In genomic region chr15:73983773-73984172, GRCh38 we compare ENCODE assay signal across 9 cellular contexts. TPM values are rescaled to one million over a fixed set of nuclear protein-coding genes. Genes with fewer than 3 reads are reported as not detected.
A peak's percentile ranks its signal among the peaks of the same experiment; 100 is the strongest.
DNase-seq lines count a peak whose midpoint lies in the region; ATAC-seq and TF ChIP-seq lines count a peak whose summit lies in the region.
"Had no signal": no experiment of that assay in that cellular context is flagged by ENCODE, and none has a peak within 500 bp of the region (broad histone marks: within the 10 kb centered on the region; RNA-seq: fewer than 3 reads in every experiment).

No MANE protein-coding gene starts in this region.

- CTCF ChIA-PET in activated CD8-positive, alpha-beta memory T cell treated with anti-CD3 and anti-CD28 coated beads, Interleukin-2, amount 10 ng/mL, durations not matched to agents 7 days and 5 days (lab: Charles Lee): interaction anchor here (1.1 to 1.4 kb wide), 2 partner anchors 10 to 54 kb away, joined by 3 to 5 read pairs; no protein-coding TSS in a partner anchor
- CTCF ChIA-PET in Caco-2 (lab: Charles Lee): interaction anchor here (0.8 kb wide), 1 partner anchor 54 kb away, joined by 4 read pairs; no protein-coding TSS in a partner anchor

- peaks cover 3% of the 10 kb centered on the region for H3K27me3 Mint-ChIP-seq in activated CD8-positive, alpha-beta memory T cell treated with anti-CD3 and anti-CD28 coated beads, Interleukin-2, amount 10 ng/mL, durations not matched to agents 7 days and 5 days
- peaks cover 3% of the 10 kb centered on the region for H3K27me3 Mint-ChIP-seq in Caco-2 (ENCODE audit: insufficient read depth, unreplicated experiment)

- H3K36me3 ChIP-seq in breast epithelium: no peaks in the 10 kb centered on the region
- H3K36me3 ChIP-seq in muscle layer of colon (ENCODE audit: insufficient read depth, low read length): peaks cover 14% of the 10 kb centered on the region
- H3K36me3 ChIP-seq in tibial artery: peaks cover 0 to 42% (median 13%) of the 10 kb centered on the region in 3 donors
- no peaks in the 10 kb centered on the region for H3K36me3 ChIP-seq in Caco-2 (ENCODE audit: control insufficient read depth, insufficient read depth, low read length)

- H3K9me3 ChIP-seq in breast epithelium (no peaks in the 10 kb centered on the region), muscle layer of colon (ENCODE audit: low read length) (no peaks in the 10 kb centered on the region), tibial artery (no peaks in the 10 kb centered on the region), Caco-2 (no peaks in the 10 kb centered on the region)

- H3K4me1 ChIP-seq in breast epithelium: peaks cover 24 to 39% of the 10 kb centered on the region in 2 donors
- peaks cover 39% of the 10 kb centered on the region for H3K4me1 ChIP-seq in muscle layer of colon (ENCODE audit: insufficient read depth, low read length)
- peaks cover 3 to 59% (median 43%) of the 10 kb centered on the region in 4 donors for H3K4me1 ChIP-seq in tibial artery
- no peaks in the 10 kb centered on the region for H3K4me1 ChIP-seq in Caco-2

- TF ChIP-seq CTCF in breast epithelium (IDR thresholded peaks at IDR 0.05) (no peak), tibial artery (IDR thresholded peaks at IDR 0.05) (no peak), Caco-2 (IDR thresholded peaks at IDR 0.05; ENCODE audit: insufficient read depth in 1 of 2, low read depth in 1 of 2, low read length in 1 of 2, severe bottlenecking in 1 of 2, unreplicated experiment in 1 of 2) (no peak)

- peak overlapping the region; percentile 88 to 98 for H3K27ac ChIP-seq in breast epithelium
- peak overlapping the region; percentile 95 for H3K27ac ChIP-seq in muscle layer of colon (ENCODE audit: low read depth, low read length)
- peak overlapping the region; percentile 82 to 85 for H3K27ac ChIP-seq in tibial artery

- intact Hi-C loops in breast epithelium (cut with DNase I; ENCODE audit: low total_unique reads) (loop anchor here (5.0 kb wide), 1 partner anchor 894 kb away; no protein-coding TSS in a partner anchor), tibial artery (cut with DNase I; ENCODE audit: low total_unique reads) (loop anchor here (5.0 kb wide), 1 partner anchor 339 kb away; no protein-coding TSS in a partner anchor), Caco-2 (cut with micrococcal nuclease; ENCODE audit: unreplicated experiment) (no loop called here)

- H3K4me3 ChIP-seq in breast epithelium (no peak overlapping the region), muscle layer of colon (ENCODE audit: low read depth in 1 of 2, low read length in 2 of 2) (no peak overlapping the region), tibial artery (no peak overlapping the region), Caco-2 (ENCODE audit: low read depth, low read length) (no peak overlapping the region)

- H3K9ac ChIP-seq in muscle layer of colon (ENCODE audit: low read length): no peak overlapping the region

- peaks cover 22% of the 10 kb centered on the region for H3K4me1 Mint-ChIP-seq in activated CD8-positive, alpha-beta memory T cell treated with anti-CD3 and anti-CD28 coated beads, Interleukin-2, amount 10 ng/mL, durations not matched to agents 7 days and 5 days
- H3K4me1 Mint-ChIP-seq in Caco-2 (ENCODE audit: low read depth, unreplicated experiment): no peaks in the 10 kb centered on the region

- no peak overlapping the region for H3K27ac Mint-ChIP-seq in activated CD8-positive, alpha-beta memory T cell treated with anti-CD3 and anti-CD28 coated beads, Interleukin-2, amount 10 ng/mL, durations not matched to agents 7 days and 5 days
- no peak overlapping the region for H3K27ac Mint-ChIP-seq in Caco-2 (ENCODE audit: unreplicated experiment)

- POLR2A ChIA-PET in Caco-2 (lab: Charles Lee): no interaction called here

- H3K27me3 ChIP-seq in breast epithelium (no peaks in the 10 kb centered on the region), muscle layer of colon (ENCODE audit: control insufficient read depth in 1 of 2, insufficient read depth in 2 of 2, low read length in 2 of 2) (no peaks in the 10 kb centered on the region), tibial artery (no peaks in the 10 kb centered on the region), Caco-2 (replicated peaks; ENCODE audit: control insufficient read depth, insufficient read depth, low read length) (no peaks in the 10 kb centered on the region)

- BruUV-seq in Caco-2 (replicated peaks; lab: Mats Ljungman, UMichigan): no TSS peak

- no peak for ATAC-seq in activated CD8-positive, alpha-beta memory T cell treated with anti-CD3 and anti-CD28 coated beads, Interleukin-2, amount 10 ng/mL, durations not matched to agents 7 days and 5 days
- no peak for ATAC-seq in GM18861 (IDR thresholded peaks at IDR 0.05; ENCODE audit: unreplicated experiment)

- H3K36me3 Mint-ChIP-seq in activated CD8-positive, alpha-beta memory T cell treated with anti-CD3 and anti-CD28 coated beads, Interleukin-2, amount 10 ng/mL, durations not matched to agents 7 days and 5 days: no peaks in the 10 kb centered on the region
- no peaks in the 10 kb centered on the region for H3K36me3 Mint-ChIP-seq in Caco-2 (ENCODE audit: insufficient read depth, unreplicated experiment)

- H3K9me3 Mint-ChIP-seq in activated CD8-positive, alpha-beta memory T cell treated with anti-CD3 and anti-CD28 coated beads, Interleukin-2, amount 10 ng/mL, durations not matched to agents 7 days and 5 days (ENCODE audit: low read depth): no peaks in the 10 kb centered on the region
- no peaks in the 10 kb centered on the region for H3K9me3 Mint-ChIP-seq in Caco-2 (ENCODE audit: unreplicated experiment)

- DNase-seq in activated CD8-positive, alpha-beta memory T cell treated with anti-CD3 and anti-CD28 coated beads, Interleukin-2, amount 10 ng/mL, durations not matched to agents 7 days and 5 days: peak; percentile 27
- no peak for DNase-seq in activated CD8-positive, alpha-beta memory T cell treated with anti-CD3 and anti-CD28 coated beads for 24 hours
- no peak for DNase-seq in breast epithelium (ENCODE audit: low spot score in 2 of 2)
- DNase-seq in tibial artery: no peak
- no peak for DNase-seq in Caco-2
- DNase-seq in activated gamma-delta T cell (lab: John Stamatoyannopoulos, UW): no peak
- DNase-seq: mesendoderm had no signal

- TF ChIP-seq POLR2A in breast epithelium (IDR thresholded peaks at IDR 0.05): no peak

- no peak overlapping the region for H3K4me3 Mint-ChIP-seq in activated CD8-positive, alpha-beta memory T cell treated with anti-CD3 and anti-CD28 coated beads, Interleukin-2, amount 10 ng/mL, durations not matched to agents 7 days and 5 days
- no peak overlapping the region for H3K4me3 Mint-ChIP-seq in Caco-2 (ENCODE audit: unreplicated experiment)

RNA-seq across cellular contexts. Expression of gene STOML1, which starts 8.3 kb away (rescaled TPM):
- 1 to 10 TPM; 7.9 to 8.6 TPM for total RNA-seq in activated CD8-positive, alpha-beta memory T cell treated with anti-CD3 and anti-CD28 coated beads, Interleukin-2, amount 10 ng/mL, durations not matched to agents 7 days and 5 days
- total RNA-seq in breast epithelium: 10 to 100 TPM in 1 of 3 donors, 1 to 10 TPM in 2; 8.5 to 10.7 (median 9.7) TPM
- 7.6 TPM in 2 replicates for total RNA-seq in Caco-2 (2022)

RNA-seq across cellular contexts. Expression of gene PML, which starts 10.7 kb away (rescaled TPM):
- total RNA-seq in activated CD8-positive, alpha-beta memory T cell treated with anti-CD3 and anti-CD28 coated beads, Interleukin-2, amount 10 ng/mL, durations not matched to agents 7 days and 5 days: 100 to 1,000 TPM; 104 to 152 TPM
- total RNA-seq in breast epithelium: 100 to 1,000 TPM in 1 of 3 donors, 10 to 100 TPM in 2; 37.8 to 103 (median 49.8) TPM
- 18.7 and 19.5 TPM in 2 replicates for total RNA-seq in Caco-2 (2022)

RNA-seq across cellular contexts. Expression of gene LOXL1, which starts 57.5 kb away (rescaled TPM):
- 1 to 10 TPM; 1.8 to 8.6 TPM for total RNA-seq in activated CD8-positive, alpha-beta memory T cell treated with anti-CD3 and anti-CD28 coated beads, Interleukin-2, amount 10 ng/mL, durations not matched to agents 7 days and 5 days
- total RNA-seq in breast epithelium: 10 to 100 TPM in 2 of 3 donors, 1 to 10 TPM in 1; 5.6 to 11.3 (median 10.8) TPM
- 1.3 and 3.7 TPM in 2 replicates for total RNA-seq in Caco-2 (2022)
